In genomic region chr2:239913632-239914417, GRCh38 we compare ENCODE assay signal across 25 cellular contexts.
DNase-seq lines count a peak whose midpoint lies in the region; ATAC-seq and TF ChIP-seq lines count a peak whose summit lies in the region.
"Had no signal": no experiment of that assay in that cellular context is flagged by ENCODE, and none has a peak within 500 bp of the region (broad histone marks: within the 10 kb centered on the region; RNA-seq: fewer than 3 reads in every experiment).

No MANE protein-coding gene starts in this region.

- ATAC-seq in Panc1 (peak; percentile 32; the same call in 1 of the 2 replicates), GM19023 (IDR thresholded peaks at IDR 0.05; ENCODE audit: unreplicated experiment) (no peak)
- ATAC-seq: right lobe of liver, T-helper 17 cell had no signal

- H3K9me3 ChIP-seq in Panc1 (ENCODE audit: control insufficient read depth, insufficient read depth, low read depth, low read length) (peaks cover 11% of the 10 kb centered on the region), endodermal cell (ENCODE audit: control insufficient read depth, low read length) (peaks cover 27% of the 10 kb centered on the region), spleen (peaks cover 3 to 29% (median 27%) of the 10 kb centered on the region in 8 donors)
- H3K9me3 ChIP-seq: right lobe of liver, SK-N-SH had no signal

- no peak overlapping the region for H3K27ac Mint-ChIP-seq in endodermal cell
- H3K27ac Mint-ChIP-seq: activated T-helper 2 cell treated with anti-CD3 and anti-CD28 coated beads, Interferon-gamma antibody, Interleukin-2, Interleukin-4, amounts not matched to agents 10 μg/mL and 5 μg/mL and 100 μg/mL, durations not matched to agents 14 hours and 24 hours and 36 hours; CD8-positive, alpha-beta memory T cell; nephron; T-helper 17 cell had no signal

- H3K4me3 Mint-ChIP-seq in endodermal cell: no peak overlapping the region
- H3K4me3 Mint-ChIP-seq: CD8-positive, alpha-beta memory T cell; nephron; T-helper 17 cell had no signal

- CTCF ChIA-PET in Panc1 (lab: Charles Lee): no interaction called here

- DNase-seq in NCI-H748 (lab: John Stamatoyannopoulos, UW; ENCODE audit: unreplicated experiment): peak; percentile 16
- DNase-seq in NCI-H748 treated with DMSO at 0.1 percent for 48 hours (lab: John Stamatoyannopoulos, UW): no peak
- no peak for DNase-seq in Panc1 (ENCODE audit: low read depth, low spot score)
- peak; percentile 31 for DNase-seq in endodermal cell
- DNase-seq in spleen: peak; percentile 69
- no peak for DNase-seq in HuH-7 (ENCODE audit: low spot score)
- no peak for DNase-seq in activated CD4-positive, CD25-positive, alpha-beta regulatory T cell treated with anti-CD3 and anti-CD28 coated beads, Interleukin-2, amount 50 U/mL, for 72 hours
- DNase-seq: activated CD4-positive, alpha-beta T cell treated with anti-CD3 and anti-CD28 coated beads for 48 hours; activated CD8-positive, alpha-beta memory T cell treated with anti-CD3 and anti-CD28 coated beads, Interleukin-2, amount 50 U/mL, for 4 hours; AML-193; CD8-positive, alpha-beta memory T cell; effector CD8-positive, alpha-beta T cell; GOT3; Karpas-422; MV-4-11; NCI-H524; RPMI8226; SK-N-SH; T-helper 17 cell; transverse colon had no signal

- no peak overlapping the region for H3K4me3 ChIP-seq in Panc1 (ENCODE audit: low read depth in 2 of 2, low read length in 2 of 2)
- H3K4me3 ChIP-seq in endodermal cell (ENCODE audit: low read length): no peak overlapping the region
- no peak overlapping the region for H3K4me3 ChIP-seq in spleen
- H3K4me3 ChIP-seq: hepatocyte, right lobe of liver, transverse colon had no signal

- H3K4me1 Mint-ChIP-seq in endodermal cell: no peaks in the 10 kb centered on the region
- H3K4me1 Mint-ChIP-seq: nephron had no signal

- no peak overlapping the region for H3K27ac ChIP-seq in Panc1 (ENCODE audit: low read length)
- H3K27ac ChIP-seq in endodermal cell (ENCODE audit: low read depth, low read length): no peak overlapping the region
- peak overlapping the region in 3 of 8 donors; percentile 87 to 98 (median 95) for H3K27ac ChIP-seq in spleen
- H3K27ac ChIP-seq: hepatocyte, right lobe of liver, transverse colon had no signal

- peaks cover 15% of the 10 kb centered on the region for H3K9me3 Mint-ChIP-seq in endodermal cell

- 93 to 95% methylated on average over 8 to 11 of the region's 11 CpGs for WGBS in endodermal cell (ENCODE audit: insufficient coverage in 1 of 2, insufficient read length in 1 of 2), 2 experiments
- WGBS in spleen, 5 donors: 76 to 90% (median 87%) methylated on average over 9 to 11 of the region's 11 CpGs

- TF ChIP-seq CTCF in Panc1 (IDR thresholded peaks at IDR 0.05) (no peak), endodermal cell (conservative IDR thresholded peaks at IDR 0.05) (no peak), spleen (IDR thresholded peaks at IDR 0.05 in 8 of 11, conservative IDR thresholded peaks at IDR 0.05 in 3 of 11) (no peak)

- POLR2A ChIA-PET in Panc1 (lab: Charles Lee): no interaction called here

- intact Hi-C loops in Panc1 (cut with micrococcal nuclease; ENCODE audit: unreplicated experiment): no loop called here
- intact Hi-C loops in spleen (cut with DNase I; ENCODE audit: low total_unique reads): no loop called here

- no TSS peak for BruUV-seq in Panc1 (replicated peaks; lab: Mats Ljungman, UMichigan)

- H3K4me1 ChIP-seq in Panc1 (ENCODE audit: control insufficient read depth, insufficient read depth, low read length): no peaks in the 10 kb centered on the region
- H3K4me1 ChIP-seq in endodermal cell (ENCODE audit: control insufficient read depth, insufficient read depth, low read length): no peaks in the 10 kb centered on the region
- peaks cover 5 to 43% (median 27%) of the 10 kb centered on the region in 6 donors for H3K4me1 ChIP-seq in spleen
- H3K4me1 ChIP-seq: right lobe of liver had no signal

- H3K36me3 ChIP-seq in Panc1 (ENCODE audit: control insufficient read depth, insufficient read depth, low read length): no peaks in the 10 kb centered on the region
- no peaks in the 10 kb centered on the region for H3K36me3 ChIP-seq in endodermal cell (ENCODE audit: control insufficient read depth, insufficient read depth, low read length)
- H3K36me3 ChIP-seq in spleen: no peaks in the 10 kb centered on the region
- H3K36me3 ChIP-seq: right lobe of liver, transverse colon had no signal

- no peak for TF ChIP-seq POLR2A in spleen (IDR thresholded peaks at IDR 0.05)

- H3K27me3 ChIP-seq in Panc1 (ENCODE audit: control insufficient read depth, insufficient read depth, low read length) (no peaks in the 10 kb centered on the region), endodermal cell (ENCODE audit: control insufficient read depth, insufficient read depth, low read length, poor library complexity, severe bottlenecking) (no peaks in the 10 kb centered on the region), spleen (replicated peaks in 1 of 7) (no peaks in the 10 kb centered on the region)
- H3K27me3 ChIP-seq: hepatocyte, right lobe of liver, transverse colon had no signal

- no peaks in the 10 kb centered on the region for H3K36me3 Mint-ChIP-seq in endodermal cell (ENCODE audit: low read depth)

- H3K27me3 Mint-ChIP-seq in endodermal cell (ENCODE audit: insufficient read depth): no peaks in the 10 kb centered on the region
- H3K27me3 Mint-ChIP-seq: CD8-positive, alpha-beta memory T cell; T-helper 17 cell had no signal

- in situ Hi-C loops in Panc1 (cut with HindIII; ENCODE audit: low pct_unique_long_range_greater_than_20kb, low sequenced_read_pairs): no loop called here

- H3K9ac ChIP-seq in endodermal cell (ENCODE audit: extremely low read depth, low read length, poor library complexity, severe bottlenecking): no peak overlapping the region
- H3K9ac ChIP-seq: SK-N-SH had no signal

Comparison
In these comparisons a context has a peak if more than half of its experiments do, and no peak if none do; other contexts are left out.
1. DNase-seq: peak in NCI-H748 (single experiment), endodermal cell (single experiment) and spleen (single experiment); none in NCI-H748 treated with DMSO at 0.1 percent for 48 hours (single experiment), Panc1 (single experiment), HuH-7 (single experiment) and activated CD4-positive, CD25-positive, alpha-beta regulatory T cell treated with anti-CD3 and anti-CD28 coated beads, Interleukin-2, amount 50 U/mL, for 72 hours (single experiment).